In the genomic region with DNA sequence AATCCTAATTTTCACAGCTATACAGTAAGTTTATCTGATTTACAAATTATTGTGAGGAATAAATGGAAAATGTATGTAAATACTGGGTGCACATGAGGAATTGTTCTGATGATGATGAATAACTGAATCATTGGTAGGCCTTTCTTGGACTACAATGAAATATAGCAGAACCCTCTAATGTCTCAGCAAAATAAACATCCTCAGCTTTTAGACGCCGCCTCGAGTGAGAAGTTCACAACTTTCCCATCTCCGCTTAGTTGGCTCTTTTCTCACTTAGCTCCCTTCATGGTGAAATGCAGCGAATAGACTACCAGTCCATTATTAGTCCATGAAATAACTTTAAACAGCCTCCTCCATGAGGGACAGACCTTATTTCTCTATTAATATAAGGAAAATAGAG, we compare ENCODE assay signal across 1 cellular context.
TF ChIP-seq lines count a peak whose summit lies in the region.

No MANE protein-coding gene starts in this region.

TF ChIP-seq in IMR-90, 13 proteins besides CTCF, POLR2A, EP300 and RAD21 (continued from another document):
- TF ChIP-seq CEBPB (IDR thresholded peaks at IDR 0.05; ENCODE audit: low read depth, low read length): no peak
- TF ChIP-seq CHD1 (IDR thresholded peaks at IDR 0.05; ENCODE audit: low read depth, low read length): no peak
- TF ChIP-seq MXI1 (IDR thresholded peaks at IDR 0.05; ENCODE audit: borderline replicate concordance, low read depth, low read length): no peak
- no peak for TF ChIP-seq ELK1 (IDR thresholded peaks at IDR 0.05; ENCODE audit: borderline replicate concordance, low read depth, low read length)
